ENCODE assay signal across 10 cellular contexts in genomic region chr2:26274058-26274613, GRCh38. TPM values are rescaled to one million over a fixed set of nuclear protein-coding genes. Genes with fewer than 3 reads are reported as not detected.
DNase-seq lines count a peak whose midpoint lies in the region; ATAC-seq and TF ChIP-seq lines count a peak whose summit lies in the region.
"Had no signal": no experiment of that assay in that cellular context is flagged by ENCODE, and none has a peak within 500 bp of the region (broad histone marks: within the 10 kb centered on the region; RNA-seq: fewer than 3 reads in every experiment).

No MANE protein-coding gene starts in this region.

- TF ChIP-seq POLR2A in right lobe of liver (IDR thresholded peaks at IDR 0.05), result peak; percentile 56

- POLR2A ChIA-PET in MCF 10A (lab: Yijun Ruan, JAX), result interaction anchor here (0.6 to 20.6 kb wide), 35 partner anchors 8 to 1688 kb away, joined by 3 to 694 read pairs (median 7); partner anchors contain the start of genes ADGRF3, HADHA, HADHB and RAB10

- ATAC-seq in right lobe of liver, result peak; percentile 94 to 98 (median 96)
- ATAC-seq in GM18519 (IDR thresholded peaks at IDR 0.05; ENCODE audit: low FRiP score, unreplicated experiment), result no peak
- no peak for ATAC-seq in GM19395 (IDR thresholded peaks at IDR 0.05; ENCODE audit: unreplicated experiment)

- CTCF ChIA-PET in MCF 10A (lab: Yijun Ruan, JAX), result interaction anchor here (1.2 to 1.8 kb wide), 4 partner anchors 30 to 56 kb away, joined by 4 to 11 read pairs (median 4); partner anchors contain the start of genes HADHA and HADHB

- H3K27ac ChIP-seq in right lobe of liver, result peak overlapping the region; percentile 57 to 65 (median 58)

- peak overlapping the region; percentile 92 for H3K27ac Mint-ChIP-seq in MCF 10A (ENCODE audit: low read depth, unreplicated experiment)
- H3K27ac Mint-ChIP-seq: B cell had no signal

- peak overlapping the region; percentile 31 for H3K4me3 Mint-ChIP-seq in MCF 10A (ENCODE audit: unreplicated experiment)
- H3K4me3 Mint-ChIP-seq: B cell had no signal

- H3K9me3 ChIP-seq in right lobe of liver, result peaks cover 0 to 2% (median 0%) of the 10 kb centered on the region in 4 donors

- H3K36me3 ChIP-seq in right lobe of liver, result peaks cover 0 to 20% (median 12%) of the 10 kb centered on the region in 4 donors

- WGBS in right lobe of liver (ENCODE audit: insufficient coverage, low coverage, low lambda C conversion rate, missing lambda C conversion rate), result 8% methylated on average over 5 of the region's 5 CpGs

- DNase-seq in SIG-M5 treated with dmso at 0.1 percent for 504 hours (lab: John Stamatoyannopoulos, UW; ENCODE audit: unreplicated experiment) (peak; percentile 11), SIG-M5 (lab: John Stamatoyannopoulos, UW) (no peak), MCF 10A (ENCODE audit: unreplicated experiment) (peak; percentile 100), right lobe of liver (peak in 1 of 3 donors; percentile 88)
- DNase-seq in stimulated activated CD4-positive, alpha-beta T cell treated with anti-CD3 and anti-CD28 coated beads, Interleukin-2, amount 100 ng/mL, for 24 hours, result no peak
- no peak for DNase-seq in stimulated activated naive CD4-positive, alpha-beta T cell (lab: John Stamatoyannopoulos, UW)
- DNase-seq: activated CD4-positive, CD25-positive, alpha-beta regulatory T cell treated with anti-CD3 and anti-CD28 coated beads, Interleukin-2, amount 50 U/mL, for 72 hours had no signal

- peaks cover 0 to 28% (median 13%) of the 10 kb centered on the region in 4 donors for H3K4me1 ChIP-seq in right lobe of liver

- H3K4me1 Mint-ChIP-seq in MCF 10A (ENCODE audit: insufficient read depth, unreplicated experiment), result peaks cover 35% of the 10 kb centered on the region

- TF ChIP-seq CTCF in MCF 10A (IDR thresholded peaks at IDR 0.05; ENCODE audit: unreplicated experiment) (no peak), right lobe of liver (IDR thresholded peaks at IDR 0.05) (no peak)

- intact Hi-C loops in MCF 10A (cut with micrococcal nuclease) (loop anchor here (1.0 kb wide), 1 partner anchor 29 kb away; no protein-coding TSS in a partner anchor), right lobe of liver (cut with DNase I) (no loop called here)

- no peaks in the 10 kb centered on the region for H3K27me3 ChIP-seq in right lobe of liver

- H3K36me3 Mint-ChIP-seq in MCF 10A (ENCODE audit: insufficient read depth, unreplicated experiment), result peaks cover 43% of the 10 kb centered on the region

- no peaks in the 10 kb centered on the region for H3K9me3 Mint-ChIP-seq in MCF 10A (ENCODE audit: unreplicated experiment)

- no peak overlapping the region for H3K4me3 ChIP-seq in right lobe of liver

- no peaks in the 10 kb centered on the region for H3K27me3 Mint-ChIP-seq in MCF 10A (ENCODE audit: insufficient read depth, unreplicated experiment)
- H3K27me3 Mint-ChIP-seq: B cell had no signal

- BruUV-seq in MCF 10A (replicated peaks; lab: Mats Ljungman, UMichigan), result no TSS peak

RNA-seq across cellular contexts. Expression of gene HADHB, which starts 29.4 kb away (rescaled TPM):
- total RNA-seq in MCF 10A (2022), result 126 and 143 TPM in 2 replicates
- 100 to 1,000 TPM; 129 to 295 (median 219) TPM for total RNA-seq in right lobe of liver

RNA-seq across cellular contexts. Expression of gene HADHA, which starts 29.7 kb away (rescaled TPM):
- total RNA-seq in MCF 10A (2022) (132 and 152 TPM in 2 replicates), right lobe of liver (100 to 1,000 TPM; 115 to 246 (median 160) TPM)

Comparison
In these comparisons a context has a peak if more than half of its experiments do, and no peak if none do; other contexts are left out.
1. DNase-seq: peak in SIG-M5 treated with dmso at 0.1 percent for 504 hours (single experiment) and MCF 10A (single experiment); none in SIG-M5 (single experiment), stimulated activated CD4-positive, alpha-beta T cell treated with anti-CD3 and anti-CD28 coated beads, Interleukin-2, amount 100 ng/mL, for 24 hours (0 of 2) and stimulated activated naive CD4-positive, alpha-beta T cell (0 of 6).
2. ATAC-seq: peak in right lobe of liver (4 of 4); none in GM18519 (single experiment) and GM19395 (single experiment).